ENCODE assay signal across 23 cellular contexts in the genomic region with DNA sequence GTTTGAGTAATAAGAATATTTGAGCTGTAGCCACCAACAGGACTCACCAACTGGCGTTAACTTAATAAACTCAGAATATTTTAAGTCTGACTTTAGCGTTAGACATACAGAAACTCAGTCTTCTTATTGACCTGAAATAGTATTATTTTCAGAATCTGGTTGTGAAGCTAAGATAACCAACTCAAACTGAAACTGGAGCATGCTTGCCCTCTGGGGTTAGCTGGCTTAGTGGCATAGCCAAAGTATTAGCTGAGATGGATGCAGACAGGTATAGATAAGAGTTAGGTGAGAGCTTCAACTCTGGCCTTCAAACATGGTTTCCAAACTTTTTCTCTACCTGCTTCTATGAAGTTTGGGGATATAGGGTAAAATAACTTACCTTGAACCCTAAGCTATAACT. TPM values are rescaled to one million over a fixed set of nuclear protein-coding genes. Genes with fewer than 3 reads are reported as not detected.
"Had no signal": no experiment of that assay in that cellular context is flagged by ENCODE, and none has a peak within 500 bp of the region (broad histone marks: within the 10 kb centered on the region; RNA-seq: fewer than 3 reads in every experiment).

No MANE protein-coding gene starts in this region.

- H3K9me3 ChIP-seq: gastrocnemius medialis, left lung, spleen, thoracic aorta, upper lobe of left lung had no signal

- H3K4me3 ChIP-seq: gastrocnemius medialis, left lung, spleen, thoracic aorta, upper lobe of left lung had no signal

- H2AFZ ChIP-seq: parathyroid adenoma had no signal

- ATAC-seq: activated naive CD4-positive, alpha-beta T cell treated with anti-CD3 and anti-CD28 coated beads, Interleukin-2, amount 50 U/mL, for 72 hours; esophagus mucosa; gastrocnemius medialis; left lung; stimulated activated memory B cell treated with anti-CD40 and anti-IgM and Interleukin-4, amounts not matched to agents 10 μg/mL and 1 μg/mL and 100 μg/mL, for 72 hours had no signal

- H3K79me2 ChIP-seq: parathyroid adenoma had no signal

- H3K4me1 ChIP-seq: gastrocnemius medialis, left lung, parathyroid adenoma, spleen, upper lobe of left lung had no signal

- DNase-seq: activated B cell treated with CpG ODN at 0.5 μM for 24 hours; activated CD4-positive, alpha-beta memory T cell treated with anti-CD3 and anti-CD28 coated beads for 36 hours; activated CD4-positive, alpha-beta T cell treated with anti-CD3 and anti-CD28 coated beads for 4 hours; activated gamma-delta T cell treated with Interleukin-2 at 50 U/mL for 16 hours; activated T-cell treated with anti-CD3 and anti-CD28 coated beads for 4 hours; effector CD8-positive, alpha-beta T cell; gastrocnemius medialis; head of caudate nucleus; midbrain; spleen; stimulated activated CD4-positive, alpha-beta T cell treated with anti-CD3 and anti-CD28 coated beads, Interleukin-4, amount 100 ng/mL, for 4 hours had no signal

- H3K9ac ChIP-seq: parathyroid adenoma had no signal

- H3K27ac ChIP-seq: gastrocnemius medialis, left lung, parathyroid adenoma, spleen, thoracic aorta, upper lobe of left lung had no signal

- H3K27me3 ChIP-seq: gastrocnemius medialis, left lung, spleen, upper lobe of left lung had no signal

- FAIRE-seq: keratinocyte had no signal

- H3K36me3 ChIP-seq: gastrocnemius medialis, left lung, spleen, thoracic aorta, upper lobe of left lung had no signal

RNA-seq across cellular contexts. Expression of a gene that starts 40.5 kb away (rescaled TPM):
- total RNA-seq: activated B cell treated with CpG ODN at 0.5 μM for 24 hours; activated CD4-positive, alpha-beta memory T cell treated with anti-CD3 and anti-CD28 coated beads for 36 hours; activated naive CD4-positive, alpha-beta T cell treated with anti-CD3 and anti-CD28 coated beads, Interleukin-2, amount 50 U/mL, for 72 hours; activated T-helper 1 cell treated with anti-CD3 and anti-CD28 coated beads, Interleukin-12 subunit alpha, Interleukin-12 subunit beta, Interleukin-2, Interleukin-4 antibody, amounts not matched to agents 30 ng/mL and 10 ng/mL and 1 ng/mL, durations not matched to agents 14 hours and 24 hours and 36 hours; cerebellum; esophagus mucosa; gastrocnemius medialis; lung microvascular endothelial cell; renal cortical epithelial cell; spleen; thoracic aorta had no signal
- polyA plus RNA-seq: keratinocyte, spleen had no signal
